In the genomic region with DNA sequence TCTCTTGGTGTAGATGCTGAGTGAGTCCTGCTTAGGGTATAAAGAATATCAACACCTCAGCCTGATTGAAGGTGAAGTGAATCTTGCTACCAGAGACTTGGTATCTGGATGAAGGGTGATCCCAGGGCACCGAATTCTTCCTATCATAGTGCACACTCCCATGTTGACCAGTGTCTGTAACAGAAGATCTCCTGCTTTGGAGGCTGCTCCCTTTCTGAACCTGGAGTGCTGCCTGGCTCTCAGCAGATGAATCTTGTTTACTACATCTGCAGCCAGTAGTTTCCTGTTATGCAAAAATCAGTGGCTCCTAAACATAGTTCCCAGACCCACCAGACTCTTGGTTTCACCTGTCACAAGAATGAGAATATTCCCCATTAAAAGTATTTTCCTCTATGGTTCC, we compare ENCODE assay signal across 26 cellular contexts.
"Had no signal": no experiment of that assay in that cellular context is flagged by ENCODE, and none has a peak within 500 bp of the region (broad histone marks: within the 10 kb centered on the region; RNA-seq: fewer than 3 reads in every experiment).

No MANE protein-coding gene starts in this region.

- H3K4me3 ChIP-seq: adrenal gland, body of pancreas, upper lobe of left lung had no signal

- H3K4me3 Mint-ChIP-seq: activated CD4-positive, alpha-beta memory T cell treated with anti-CD3 and anti-CD28 coated beads for 36 hours; activated CD4-positive, alpha-beta T cell treated with anti-CD3 and anti-CD28 coated beads, Interleukin-2, amount 10 ng/mL, durations not matched to agents 24 days and 14 days; activated naive CD4-positive, alpha-beta T cell treated with anti-CD3 and anti-CD28 coated beads for 36 hours; activated naive CD8-positive, alpha-beta T cell treated with anti-CD3 and anti-CD28 coated beads for 36 hours; activated T-helper 1 cell treated with anti-CD3 and anti-CD28 coated beads, Interleukin-12 subunit alpha, Interleukin-12 subunit beta, Interleukin-2, Interleukin-4 antibody, amounts not matched to agents 30 ng/mL and 10 ng/mL and 1 ng/mL, durations not matched to agents 14 hours and 24 hours and 36 hours; dendritic cell treated with granulocyte-macrophage colony-stimulating factor and Interleukin-4, amounts not matched to agents 40 ng/mL and 50 ng/mL, for 4 days; endodermal cell; naive thymus-derived CD8-positive, alpha-beta T cell; neural crest cell; stimulated activated naive CD8-positive, alpha-beta T cell treated with anti-CD3 and anti-CD28 coated beads, Interleukin-15, Interleukin-2, amounts not matched to agents 100 ng/mL and 50 ng/mL, for 24 hours had no signal

- H3K27me3 Mint-ChIP-seq: activated CD4-positive, alpha-beta memory T cell treated with anti-CD3 and anti-CD28 coated beads for 36 hours; activated naive CD8-positive, alpha-beta T cell treated with anti-CD3 and anti-CD28 coated beads for 36 hours; dendritic cell treated with granulocyte-macrophage colony-stimulating factor and Interleukin-4, amounts not matched to agents 40 ng/mL and 50 ng/mL, for 4 days; stimulated activated naive CD8-positive, alpha-beta T cell treated with anti-CD3 and anti-CD28 coated beads, Interleukin-15, Interleukin-2, amounts not matched to agents 100 ng/mL and 50 ng/mL, for 24 hours had no signal

- H3K27ac ChIP-seq: adrenal gland, body of pancreas, foreskin keratinocyte, parathyroid adenoma, upper lobe of left lung, WERI-Rb-1 had no signal

- H3K4me1 Mint-ChIP-seq: neural crest cell had no signal

- H3K9me3 ChIP-seq: adrenal gland, body of pancreas, upper lobe of left lung had no signal

- H3K36me3 Mint-ChIP-seq: activated CD4-positive, alpha-beta memory T cell treated with anti-CD3 and anti-CD28 coated beads for 36 hours; activated naive CD8-positive, alpha-beta T cell treated with anti-CD3 and anti-CD28 coated beads for 36 hours had no signal

- H3K9me3 Mint-ChIP-seq: activated CD4-positive, alpha-beta memory T cell treated with anti-CD3 and anti-CD28 coated beads for 36 hours; activated naive CD4-positive, alpha-beta T cell treated with anti-CD3 and anti-CD28 coated beads for 36 hours; endodermal cell; neural crest cell had no signal

- H3K27ac Mint-ChIP-seq: activated CD4-positive, alpha-beta memory T cell treated with anti-CD3 and anti-CD28 coated beads for 36 hours; activated CD4-positive, alpha-beta T cell treated with anti-CD3 and anti-CD28 coated beads, Interleukin-2, amount 10 ng/mL, durations not matched to agents 24 days and 14 days; activated naive CD4-positive, alpha-beta T cell treated with anti-CD3 and anti-CD28 coated beads for 36 hours; activated naive CD8-positive, alpha-beta T cell treated with anti-CD3 and anti-CD28 coated beads for 36 hours; activated T-helper 1 cell treated with anti-CD3 and anti-CD28 coated beads, Interleukin-12 subunit alpha, Interleukin-12 subunit beta, Interleukin-2, Interleukin-4 antibody, amounts not matched to agents 30 ng/mL and 10 ng/mL and 1 ng/mL, durations not matched to agents 14 hours and 24 hours and 36 hours; dendritic cell treated with granulocyte-macrophage colony-stimulating factor and Interleukin-4, amounts not matched to agents 40 ng/mL and 50 ng/mL, for 4 days; endodermal cell; naive thymus-derived CD8-positive, alpha-beta T cell; stimulated activated naive CD8-positive, alpha-beta T cell treated with anti-CD3 and anti-CD28 coated beads, Interleukin-15, Interleukin-2, amounts not matched to agents 100 ng/mL and 50 ng/mL, for 24 hours had no signal

- DNase-seq: activated CD4-positive, alpha-beta memory T cell treated with anti-CD3 and anti-CD28 coated beads for 36 hours; activated CD4-positive, alpha-beta T cell treated with anti-CD3 and anti-CD28 coated beads, Interleukin-2, amount 10 ng/mL, durations not matched to agents 24 days and 14 days; activated CD4-positive, CD25-positive, alpha-beta regulatory T cell treated with anti-CD3 and anti-CD28 coated beads, Interleukin-2, amount 50 U/mL, for 72 hours; activated CD8-positive, alpha-beta memory T cell treated with anti-CD3 and anti-CD28 coated beads, Interleukin-2, amount 50 U/mL, for 4 hours; activated effector memory CD4-positive, alpha-beta T cell treated with anti-CD3 and anti-CD28 coated beads, Interleukin-2, amount 50 U/mL, for 16 hours; activated naive CD4-positive, alpha-beta T cell treated with anti-CD3 and anti-CD28 coated beads for 36 hours; activated naive CD8-positive, alpha-beta T cell treated with anti-CD3 and anti-CD28 coated beads for 36 hours; activated T-cell treated with anti-CD3 and anti-CD28 coated beads, Interleukin-2, amount 50 U/mL, for 1 hour; adrenal gland; aorta; body of pancreas; endodermal cell; foreskin keratinocyte; mammary epithelial cell; midbrain; naive thymus-derived CD8-positive, alpha-beta T cell; occipital lobe; stimulated activated CD4-positive, alpha-beta T cell treated with anti-CD3 and anti-CD28 coated beads, Interleukin-2, amount 100 ng/mL, for 48 hours; upper lobe of left lung; WERI-Rb-1 had no signal

- H3K27me3 ChIP-seq: adrenal gland, body of pancreas, foreskin keratinocyte, upper lobe of left lung had no signal

- H3K4me1 ChIP-seq: adrenal gland, body of pancreas, foreskin keratinocyte, parathyroid adenoma, upper lobe of left lung had no signal

- H3K36me3 ChIP-seq: adrenal gland, upper lobe of left lung, WERI-Rb-1 had no signal

- ATAC-seq: body of pancreas; esophagus mucosa; foreskin keratinocyte; naive thymus-derived CD8-positive, alpha-beta T cell had no signal
